17 cellular contexts compared by ENCODE assay signal in genomic region chr17:9206989-9207317, GRCh38.
DNase-seq lines count a peak whose midpoint lies in the region; ATAC-seq and TF ChIP-seq lines count a peak whose summit lies in the region.
"Had no signal": no experiment of that assay in that cellular context is flagged by ENCODE, and none has a peak within 500 bp of the region (broad histone marks: within the 10 kb centered on the region; RNA-seq: fewer than 3 reads in every experiment).

No MANE protein-coding gene starts in this region.

- H2AFZ ChIP-seq in mesenchymal stem cell (ENCODE audit: low read depth, low read length), result no peak overlapping the region

- no peak overlapping the region for H3K14ac ChIP-seq in mesenchymal stem cell (ENCODE audit: low read length in 2 of 2)

- peak overlapping the region; percentile 55 for H3K9ac ChIP-seq in mesenchymal stem cell (ENCODE audit: low read length)

- H4K8ac ChIP-seq in mesenchymal stem cell (ENCODE audit: low read length), result no peak overlapping the region

- H3K4ac ChIP-seq in mesenchymal stem cell (ENCODE audit: low read depth in 1 of 2, low read length in 2 of 2), result no peak overlapping the region

- peaks cover 4% of the 10 kb centered on the region for H3K4me1 ChIP-seq in mesenchymal stem cell (ENCODE audit: control insufficient read depth, insufficient read depth, low read depth, low read length)
- H3K4me1 ChIP-seq in tibial artery, result peaks cover 0 to 23% (median 18%) of the 10 kb centered on the region in 4 donors
- H3K4me1 ChIP-seq: psoas muscle had no signal

- H2BK5ac ChIP-seq in mesenchymal stem cell (ENCODE audit: low read depth, low read length, poor library complexity, severe bottlenecking), result no peak overlapping the region

- H3K4me2 ChIP-seq in mesenchymal stem cell (ENCODE audit: low read length, poor library complexity, severe bottlenecking), result no peak overlapping the region

- no peak for ATAC-seq in GM19452 (IDR thresholded peaks at IDR 0.05; ENCODE audit: unreplicated experiment)
- ATAC-seq in HG03342 (IDR thresholded peaks at IDR 0.05; ENCODE audit: unreplicated experiment), result no peak
- ATAC-seq: activated T-cell treated with anti-CD3 and anti-CD28 coated beads, Interleukin-2, amount 50 U/mL, for 4 hours had no signal

- no peak overlapping the region for H2BK12ac ChIP-seq in mesenchymal stem cell (ENCODE audit: low read length in 2 of 2)

- H2BK15ac ChIP-seq in mesenchymal stem cell (ENCODE audit: low read depth, poor library complexity, severe bottlenecking), result no peak overlapping the region

- peak; percentile 52 for DNase-seq in HuH-7 (ENCODE audit: low spot score)
- no peak for DNase-seq in mesenchymal stem cell
- no peak for DNase-seq in tibial artery
- no peak for DNase-seq in NCI-H1436 (lab: John Stamatoyannopoulos, UW)
- DNase-seq in stimulated activated CD4-positive, alpha-beta T cell treated with anti-CD3 and anti-CD28 coated beads, Interleukin-2, amount 100 ng/mL, for 48 hours, result no peak
- DNase-seq: activated CD4-positive, alpha-beta memory T cell treated with anti-CD3 and anti-CD28 coated beads, Interleukin-2, amount 10 ng/mL, durations not matched to agents 7 days and 5 days; activated naive CD8-positive, alpha-beta T cell treated with anti-CD3 and anti-CD28 coated beads, Interleukin-2, amount 10 ng/mL, durations not matched to agents 7 days and 5 days; activated T-cell treated with anti-CD3 and anti-CD28 coated beads, Interleukin-2, amount 50 U/mL, for 4 hours; effector CD8-positive, alpha-beta T cell; NCI-H2081 treated with DMSO at 0.1 percent for 48 hours; NCI-H82; psoas muscle; stimulated activated CD4-positive, alpha-beta T cell treated with anti-CD3 and anti-CD28 coated beads, Interleukin-15, amount 100 ng/mL, for 24 hours; SW 1271 had no signal

- peak overlapping the region; percentile 43 for H3K27ac ChIP-seq in VCaP
- H3K27ac ChIP-seq in mesenchymal stem cell (ENCODE audit: low read length, poor library complexity, severe bottlenecking), result no peak overlapping the region
- H3K27ac ChIP-seq in tibial artery, result peak overlapping the region; percentile 28 to 69
- H3K27ac ChIP-seq: psoas muscle had no signal

- no peak overlapping the region for H4K91ac ChIP-seq in mesenchymal stem cell (ENCODE audit: low read length)

- H3K9me3 ChIP-seq in mesenchymal stem cell (ENCODE audit: control insufficient read depth, low read length), result no peaks in the 10 kb centered on the region
- no peaks in the 10 kb centered on the region for H3K9me3 ChIP-seq in tibial artery
- H3K9me3 ChIP-seq: psoas muscle had no signal

- 69% methylated on average over 8 of the region's 8 CpGs for WGBS in mesenchymal stem cell

- no peak overlapping the region for H2AK5ac ChIP-seq in mesenchymal stem cell (ENCODE audit: low read length, severe bottlenecking)

- no peak overlapping the region for H3K18ac ChIP-seq in mesenchymal stem cell (ENCODE audit: low read depth in 1 of 2, low read length in 2 of 2)

- H3K79me1 ChIP-seq in mesenchymal stem cell (replicated peaks; ENCODE audit: low read length, poor library complexity, severe bottlenecking), result no peaks in the 10 kb centered on the region

- H3K23ac ChIP-seq in mesenchymal stem cell (ENCODE audit: low read length in 2 of 2), result no peak overlapping the region

- H3K4me3 ChIP-seq in mesenchymal stem cell (ENCODE audit: insufficient read depth in 1 of 2, low read depth in 1 of 2, low read length in 2 of 2) (peak overlapping the region in 1 of 2 experiments; percentile 37), tibial artery (peak overlapping the region; percentile 5 to 10)
- H3K4me3 ChIP-seq: psoas muscle had no signal

- no peak overlapping the region for H2BK120ac ChIP-seq in mesenchymal stem cell (ENCODE audit: low read depth, low read length)

- H3K36me3 ChIP-seq in mesenchymal stem cell (ENCODE audit: control insufficient read depth in 1 of 2, insufficient read depth in 2 of 2, low read depth in 1 of 2, low read length in 2 of 2) (no peaks in the 10 kb centered on the region), tibial artery (no peaks in the 10 kb centered on the region)

- TF ChIP-seq CTCF in VCaP (conservative IDR thresholded peaks at IDR 0.05), result no peak
- no peak for TF ChIP-seq CTCF in tibial artery (IDR thresholded peaks at IDR 0.05)

- intact Hi-C loops in tibial artery (cut with DNase I; ENCODE audit: low total_unique reads), result no loop called here

- H3K27me3 ChIP-seq in mesenchymal stem cell (ENCODE audit: control insufficient read depth in 1 of 2, insufficient read depth in 1 of 2, low read length in 2 of 2) (peaks cover 22 to 40% of the 10 kb centered on the region in 2 experiments), tibial artery (no peaks in the 10 kb centered on the region)
